ENCODE assay signal across 18 cellular contexts in the genomic region with DNA sequence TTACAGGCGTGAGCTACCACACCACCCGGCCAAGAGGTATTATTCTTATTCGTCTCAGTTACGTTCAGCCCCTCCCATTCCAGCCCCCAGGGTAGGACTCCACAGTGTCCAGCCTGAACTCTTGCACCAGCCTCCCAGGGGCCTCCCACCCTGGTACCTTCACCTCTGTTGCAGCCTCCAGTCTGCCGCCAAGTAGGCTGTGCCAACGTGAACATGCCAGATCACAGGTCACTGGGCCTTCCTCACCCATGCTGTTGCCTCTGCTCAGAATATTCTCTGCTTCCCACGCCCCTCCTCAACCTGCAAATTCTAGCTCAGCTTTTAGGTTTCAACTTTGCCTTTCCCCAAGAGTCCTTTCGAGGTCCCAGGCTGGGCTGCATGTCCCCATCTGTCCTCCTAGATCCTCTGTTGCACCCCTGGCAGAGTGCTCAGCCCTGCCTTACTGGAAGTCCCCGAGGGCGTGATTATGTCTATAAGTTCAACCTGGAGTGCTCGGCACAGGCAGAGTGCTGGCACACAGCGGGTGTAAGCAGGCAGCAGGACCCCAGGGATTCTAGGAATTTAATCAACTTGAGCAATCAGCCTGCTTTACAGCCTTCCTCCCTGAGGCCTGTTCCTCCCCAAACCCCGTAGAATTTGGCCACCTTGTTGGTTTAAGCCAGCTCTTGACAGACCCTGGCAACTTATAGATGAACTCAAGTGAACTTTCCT. TPM values are rescaled to one million over a fixed set of nuclear protein-coding genes. Genes with fewer than 3 reads are reported as not detected.
DNase-seq lines count a peak whose midpoint lies in the region; ATAC-seq and TF ChIP-seq lines count a peak whose summit lies in the region.
"Had no signal": no experiment of that assay in that cellular context is flagged by ENCODE, and none has a peak within 500 bp of the region (broad histone marks: within the 10 kb centered on the region; RNA-seq: fewer than 3 reads in every experiment).

No MANE protein-coding gene starts in this region.

- no peak overlapping the region for H2AK5ac ChIP-seq in mesendoderm (ENCODE audit: low read length)

- DNase-seq in DMS 273 (lab: John Stamatoyannopoulos, UW; ENCODE audit: unreplicated experiment) = peak; percentile 67
- no peak for DNase-seq in DMS 273 treated with DMSO at 0.1 percent for 48 hours (lab: John Stamatoyannopoulos, UW)
- peak; percentile 66 for DNase-seq in NB4 (ENCODE audit: low read depth)
- peak; percentile 52 for DNase-seq in WERI-Rb-1
- peak; percentile 78 for DNase-seq in mesendoderm
- no peak for DNase-seq in activated T-cell treated with anti-CD3 and anti-CD28 coated beads, Interleukin-2, amount 50 U/mL, for 48 hours
- DNase-seq in NCI-H1417 (lab: John Stamatoyannopoulos, UW) = no peak
- DNase-seq: activated CD8-positive, alpha-beta memory T cell treated with anti-CD3 and anti-CD28 coated beads, Interleukin-2, amount 10 ng/mL, durations not matched to agents 7 days and 5 days; DMS53; dorsolateral prefrontal cortex; GM23248; left ventricle myocardium inferior; NCI-H1048; occipital lobe; stimulated activated CD4-positive, alpha-beta T cell treated with anti-CD3 and anti-CD28 coated beads, Interleukin-15, amount 100 ng/mL, for 24 hours had no signal

- H3K79me2 ChIP-seq in mesendoderm (ENCODE audit: control insufficient read depth, insufficient read depth, low read length) = no peaks in the 10 kb centered on the region

- H3K4me3 ChIP-seq in NB4 (ENCODE audit: low read depth, low read length) (no peak overlapping the region), WERI-Rb-1 (ENCODE audit: low read depth, low read length) (no peak overlapping the region), mesendoderm (ENCODE audit: low read length) (no peak overlapping the region)
- H3K4me3 ChIP-seq: dorsolateral prefrontal cortex, GM23248, left ventricle myocardium inferior had no signal

- H3K27me3 ChIP-seq in WERI-Rb-1 (ENCODE audit: insufficient read depth, low read depth, severe bottlenecking) = no peaks in the 10 kb centered on the region
- H3K27me3 ChIP-seq in mesendoderm (ENCODE audit: insufficient read depth, low read length, poor library complexity) = no peaks in the 10 kb centered on the region
- H3K27me3 ChIP-seq: dorsolateral prefrontal cortex had no signal

- no peaks in the 10 kb centered on the region for H3K4me1 ChIP-seq in mesendoderm (ENCODE audit: control insufficient read depth, low read depth, low read length)
- H3K4me1 ChIP-seq: left ventricle myocardium inferior had no signal

- no peaks in the 10 kb centered on the region for H3K9me3 ChIP-seq in WERI-Rb-1 (ENCODE audit: severe bottlenecking)
- H3K9me3 ChIP-seq: left ventricle myocardium inferior had no signal

- no peaks in the 10 kb centered on the region for H3K79me1 ChIP-seq in mesendoderm (ENCODE audit: low read length)

- no peak for ATAC-seq in HG02852 (IDR thresholded peaks at IDR 0.05; ENCODE audit: unreplicated experiment)
- ATAC-seq: activated CD8-positive, alpha-beta memory T cell treated with anti-CD3 and anti-CD28 coated beads, Interleukin-2, amount 10 ng/mL, durations not matched to agents 7 days and 5 days; stimulated activated memory B cell treated with anti-CD40 and anti-IgM and Interleukin-4, amounts not matched to agents 10 μg/mL and 1 μg/mL and 100 μg/mL, for 72 hours had no signal

- no peak overlapping the region for H3K18ac ChIP-seq in mesendoderm (ENCODE audit: low read length)

- no peak overlapping the region for H3K4me2 ChIP-seq in mesendoderm (ENCODE audit: low read length)

- no peak for TF ChIP-seq POLR2A in NB4 (IDR thresholded peaks at IDR 0.05; ENCODE audit: extremely low read depth, insufficient read length)

- no peak overlapping the region for H4K5ac ChIP-seq in mesendoderm (ENCODE audit: low read length)

- no peak overlapping the region for H2BK120ac ChIP-seq in mesendoderm (ENCODE audit: low read depth, low read length)

- no peak overlapping the region for H2BK5ac ChIP-seq in mesendoderm (ENCODE audit: low read length)

- no CpG with 5 or more reads among the region's 13 CpGs for WGBS in mesendoderm (ENCODE audit: extremely low coverage, insufficient coverage, low lambda C conversion rate)

- no peak overlapping the region for H2BK15ac ChIP-seq in mesendoderm (replicated peaks; ENCODE audit: low read depth)

- no peak overlapping the region for H3K56ac ChIP-seq in mesendoderm (ENCODE audit: low read length)

- peak overlapping the region; percentile 16; the same call in 1 of the 2 replicates for H3K27ac ChIP-seq in WERI-Rb-1
- no peak overlapping the region for H3K27ac ChIP-seq in mesendoderm (ENCODE audit: low read depth, low read length)
- H3K27ac ChIP-seq: dorsolateral prefrontal cortex, GM23248, HL-60, left ventricle myocardium inferior had no signal

- no peak overlapping the region for H3K9ac ChIP-seq in mesendoderm (ENCODE audit: low read length)
- H3K9ac ChIP-seq: GM23248 had no signal

- TF ChIP-seq CTCF in NB4 (IDR thresholded peaks at IDR 0.05; ENCODE audit: low read depth, low read length) = no peak
- TF ChIP-seq CTCF in WERI-Rb-1 (IDR thresholded peaks at IDR 0.05; ENCODE audit: low read depth, low read length) = no peak

- H3K36me3 ChIP-seq in WERI-Rb-1 = no peaks in the 10 kb centered on the region
- no peaks in the 10 kb centered on the region for H3K36me3 ChIP-seq in mesendoderm (ENCODE audit: control insufficient read depth, insufficient read depth, low read length)
- H3K36me3 ChIP-seq: left ventricle myocardium inferior had no signal

- no peak overlapping the region for H4K8ac ChIP-seq in mesendoderm (ENCODE audit: low read depth, low read length)

- H3K23ac ChIP-seq in mesendoderm (ENCODE audit: low read length) = no peak overlapping the region

- H3K4ac ChIP-seq in mesendoderm (ENCODE audit: low read depth, low read length) = no peak overlapping the region

RNA-seq across cellular contexts. Expression of a gene that starts 13.1 kb away (rescaled TPM):
- polyA plus RNA-seq in mesendoderm (2013, experiment 1 of 2) = 17.7 TPM
- 18.7 TPM for polyA plus RNA-seq in mesendoderm (2013, experiment 2 of 2)

Comparison
In these comparisons a context has a peak if more than half of its experiments do, and no peak if none do; other contexts are left out.
1. DNase-seq: peak in DMS 273 (single experiment), NB4 (single experiment), WERI-Rb-1 (single experiment) and mesendoderm (single experiment); none in DMS 273 treated with DMSO at 0.1 percent for 48 hours (single experiment), activated T-cell treated with anti-CD3 and anti-CD28 coated beads, Interleukin-2, amount 50 U/mL, for 48 hours (0 of 2) and NCI-H1417 (0 of 3).